In the genomic region with DNA sequence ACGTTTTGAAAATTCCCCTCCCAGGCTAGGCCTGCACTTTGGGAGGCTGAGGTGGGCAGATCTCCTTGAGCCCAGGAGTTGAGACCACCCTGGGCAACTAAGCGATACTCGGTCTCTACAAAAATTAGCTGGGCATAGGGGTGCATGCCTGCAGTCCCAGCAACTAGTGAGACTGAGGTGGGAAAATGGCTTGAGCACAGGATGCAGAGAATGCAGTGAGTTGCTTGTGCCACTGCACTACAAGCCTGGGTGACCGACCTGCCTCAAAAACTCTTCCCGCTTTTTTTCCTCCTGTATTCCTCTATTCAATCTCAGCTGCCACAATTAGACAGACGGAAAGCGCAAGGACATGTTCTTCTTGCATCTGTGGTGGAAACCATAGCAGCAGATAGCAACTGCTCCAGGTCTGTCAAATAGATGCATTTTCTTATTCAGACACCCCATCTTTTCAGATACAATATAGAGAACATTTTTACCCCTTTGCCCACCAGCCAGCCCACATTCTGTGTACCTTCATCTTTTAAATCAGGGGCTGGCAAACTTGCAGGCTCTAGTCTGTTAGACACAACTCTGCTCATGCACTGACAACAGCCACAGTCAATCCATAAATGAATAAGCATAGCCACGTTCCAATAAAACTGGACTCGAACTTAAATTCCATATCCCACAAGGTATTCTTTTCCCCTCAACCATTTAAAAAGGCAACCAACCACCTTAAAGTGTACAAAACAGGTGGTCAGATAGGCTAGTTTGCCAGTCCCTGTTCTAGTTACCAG, we compare ENCODE assay signal across 13 cellular contexts. TPM values are rescaled to one million over a fixed set of nuclear protein-coding genes. Genes with fewer than 3 reads are reported as not detected.
DNase-seq lines count a peak whose midpoint lies in the region; ATAC-seq and TF ChIP-seq lines count a peak whose summit lies in the region.
"Had no signal": no experiment of that assay in that cellular context is flagged by ENCODE, and none has a peak within 500 bp of the region (broad histone marks: within the 10 kb centered on the region; RNA-seq: fewer than 3 reads in every experiment).

No MANE protein-coding gene starts in this region.

- peaks cover 84 to 93% (median 90%) of the 10 kb centered on the region in 3 donors for H3K4me1 Mint-ChIP-seq in CD8-positive, alpha-beta memory T cell
- peaks cover 67% of the 10 kb centered on the region for H3K4me1 Mint-ChIP-seq in activated naive CD8-positive, alpha-beta T cell treated with anti-CD3 and anti-CD28 coated beads for 36 hours
- H3K4me1 Mint-ChIP-seq in naive thymus-derived CD8-positive, alpha-beta T cell = peaks cover 60 to 91% (median 88%) of the 10 kb centered on the region in 4 donors

- no peak for DNase-seq in CD8-positive, alpha-beta memory T cell
- no peak for DNase-seq in HFF-Myc (ENCODE audit: extremely low read depth, low read depth)
- no peak for DNase-seq in activated naive CD8-positive, alpha-beta T cell treated with anti-CD3 and anti-CD28 coated beads for 36 hours
- no peak for DNase-seq in naive thymus-derived CD8-positive, alpha-beta T cell
- no peak for DNase-seq in dermis blood vessel endothelial cell
- no peak for DNase-seq in ecto neural progenitor cell (ENCODE audit: low spot score)
- no peak for DNase-seq in GOT3 (lab: John Stamatoyannopoulos, UW)
- DNase-seq: cerebellar nuclear complex, DMS153, KBM-7, mesendoderm, Right ventricle myocardium superior had no signal

- no peak overlapping the region for H3K27ac ChIP-seq in CD8-positive, alpha-beta memory T cell (ENCODE audit: low read depth, low read length)

- peaks cover 38% of the 10 kb centered on the region for H3K36me3 ChIP-seq in CD8-positive, alpha-beta memory T cell (ENCODE audit: insufficient read depth, low read length)

- no peaks in the 10 kb centered on the region for H3K27me3 ChIP-seq in CD8-positive, alpha-beta memory T cell (ENCODE audit: insufficient read depth, low read length, poor library complexity, severe bottlenecking)

- POLR2A ChIA-PET in CD8-positive, alpha-beta memory T cell (lab: Charles Lee) = interaction anchor here (1.8 kb wide), 1 partner anchor 31 kb away, joined by 6 read pairs; no protein-coding TSS in a partner anchor
- POLR2A ChIA-PET in naive thymus-derived CD8-positive, alpha-beta T cell (lab: Charles Lee) = no interaction called here

- CTCF ChIA-PET in CD8-positive, alpha-beta memory T cell (lab: Charles Lee) = interaction anchor here (1.3 to 1.9 kb wide), 2 partner anchors 26 to 69 kb away, joined by 3 to 6 read pairs; no protein-coding TSS in a partner anchor

- H3K4me3 ChIP-seq in CD8-positive, alpha-beta memory T cell (ENCODE audit: low read length) = no peak overlapping the region
- 0 out of 2 replicates have a peak overlapping the region, but pooled peaks have one; percentile 3 for H3K4me3 ChIP-seq in HFF-Myc (replicated peaks; ENCODE audit: low read depth, low read length)

- TF ChIP-seq CTCF in HFF-Myc (IDR thresholded peaks at IDR 0.05; ENCODE audit: low read depth, low read length, missing control alignments) = no peak

- H3K4me3 Mint-ChIP-seq in CD8-positive, alpha-beta memory T cell = peak overlapping the region in 6 of 7 donors; percentile 0 to 58 (median 24)
- H3K4me3 Mint-ChIP-seq in activated naive CD8-positive, alpha-beta T cell treated with anti-CD3 and anti-CD28 coated beads for 36 hours = peak overlapping the region; percentile 99
- H3K4me3 Mint-ChIP-seq in naive thymus-derived CD8-positive, alpha-beta T cell = peak overlapping the region in 4 of 10 donors; percentile 38 to 55 (median 42)

- peaks cover 0 to 4% (median 0%) of the 10 kb centered on the region in 5 donors for H3K9me3 Mint-ChIP-seq in CD8-positive, alpha-beta memory T cell
- H3K9me3 Mint-ChIP-seq in activated naive CD8-positive, alpha-beta T cell treated with anti-CD3 and anti-CD28 coated beads for 36 hours = no peaks in the 10 kb centered on the region
- no peaks in the 10 kb centered on the region for H3K9me3 Mint-ChIP-seq in naive thymus-derived CD8-positive, alpha-beta T cell

- no peaks in the 10 kb centered on the region for H3K9me3 ChIP-seq in CD8-positive, alpha-beta memory T cell (ENCODE audit: low read length)

- ATAC-seq in naive thymus-derived CD8-positive, alpha-beta T cell = no peak
- no peak for ATAC-seq in GM18870 (IDR thresholded peaks at IDR 0.05; ENCODE audit: unreplicated experiment)

- peaks cover 76% of the 10 kb centered on the region for H3K4me1 ChIP-seq in CD8-positive, alpha-beta memory T cell (ENCODE audit: insufficient read depth, low read length)

- peaks cover 16 to 56% (median 30%) of the 10 kb centered on the region in 3 donors for H3K36me3 Mint-ChIP-seq in CD8-positive, alpha-beta memory T cell
- H3K36me3 Mint-ChIP-seq in activated naive CD8-positive, alpha-beta T cell treated with anti-CD3 and anti-CD28 coated beads for 36 hours = peaks cover 73% of the 10 kb centered on the region
- H3K36me3 Mint-ChIP-seq in naive thymus-derived CD8-positive, alpha-beta T cell = peaks cover 17 to 55% (median 33%) of the 10 kb centered on the region in 3 donors

- H3K27ac Mint-ChIP-seq in CD8-positive, alpha-beta memory T cell = peak overlapping the region; percentile 22 to 100 (median 83)
- H3K27ac Mint-ChIP-seq in activated naive CD8-positive, alpha-beta T cell treated with anti-CD3 and anti-CD28 coated beads for 36 hours = peak overlapping the region; percentile 63
- peak overlapping the region; percentile 2 to 98 (median 74) for H3K27ac Mint-ChIP-seq in naive thymus-derived CD8-positive, alpha-beta T cell

- H3K27me3 Mint-ChIP-seq in CD8-positive, alpha-beta memory T cell = peaks cover 0 to 4% of the 10 kb centered on the region in 2 donors
- H3K27me3 Mint-ChIP-seq in activated naive CD8-positive, alpha-beta T cell treated with anti-CD3 and anti-CD28 coated beads for 36 hours = peaks cover 3% of the 10 kb centered on the region
- peaks cover 0 to 4% (median 0%) of the 10 kb centered on the region in 5 donors for H3K27me3 Mint-ChIP-seq in naive thymus-derived CD8-positive, alpha-beta T cell

RNA-seq across cellular contexts. Expression of a gene that starts 4.8 kb away (rescaled TPM):
- 1,000 to 10,000 TPM; 3,313 to 3,378 TPM for total RNA-seq in CD8-positive, alpha-beta memory T cell
- 2,788 TPM for polyA plus RNA-seq in CD8-positive, alpha-beta memory T cell
- total RNA-seq in activated naive CD8-positive, alpha-beta T cell treated with anti-CD3 and anti-CD28 coated beads for 36 hours = 1,000 to 10,000 TPM; 3,217 to 3,223 TPM
- over 10,000 TPM; 10,139 to 10,909 TPM for total RNA-seq in naive thymus-derived CD8-positive, alpha-beta T cell
- 1,000 to 10,000 TPM; 3,681 to 4,532 (median 4,400) TPM for polyA plus RNA-seq in naive thymus-derived CD8-positive, alpha-beta T cell
- total RNA-seq in dermis blood vessel endothelial cell = 2,642 and 4,062 TPM in 2 replicates
